Comparison of ENCODE assay signal across 33 cellular contexts in genomic region chr1:16198444-16199156, GRCh38. TPM values are rescaled to one million over a fixed set of nuclear protein-coding genes. Genes with fewer than 3 reads are reported as not detected.
DNase-seq lines count a peak whose midpoint lies in the region; ATAC-seq, FAIRE-seq and TF ChIP-seq lines count a peak whose summit lies in the region.
"Had no signal": no experiment of that assay in that cellular context is flagged by ENCODE, and none has a peak within 500 bp of the region (broad histone marks: within the 10 kb centered on the region; RNA-seq: fewer than 3 reads in every experiment).

No MANE protein-coding gene starts in this region.

- CTCF ChIA-PET in activated B cell treated with CpG ODN at 0.5 μM for 24 hours (lab: Charles Lee) = no interaction called here
- CTCF ChIA-PET in K562 (lab: Yijun Ruan, JAX; ENCODE audit: low intra/inter-chr PET ratio) = no interaction called here

- H3K9ac ChIP-seq in K562 (ENCODE audit: insufficient read depth in 1 of 2, low read depth in 2 of 2, low read length in 2 of 2) = peak overlapping the region in 1 of 2 experiments; percentile 18; a peak in 1 of 4 replicates

- H4K20me1 ChIP-seq in K562 (replicated peaks; ENCODE audit: control insufficient read depth, insufficient read depth, low read length) = no peaks in the 10 kb centered on the region

- H2AFZ ChIP-seq in K562 (ENCODE audit: low read depth, low read length) = no peak overlapping the region

- intact Hi-C loops in activated B cell treated with CpG ODN at 0.5 μM for 24 hours (cut with micrococcal nuclease) = no loop called here
- intact Hi-C loops in K562 (cut with micrococcal nuclease) = no loop called here

- H3K27ac Mint-ChIP-seq in T-helper 1 cell treated with Interleukin-12 subunit alpha and Interleukin-12 subunit beta and Interleukin-4 antibody, amounts not matched to agents 30 μg/mL and 1 μg/mL, for 36 hours = peak overlapping the region; percentile 43
- peak overlapping the region; percentile 3 for H3K27ac Mint-ChIP-seq in activated B cell treated with CpG ODN at 0.5 μM for 24 hours
- peak overlapping the region; percentile 91 for H3K27ac Mint-ChIP-seq in stimulated activated effector memory CD8-positive, alpha-beta T cell treated with anti-CD3 and anti-CD28 coated beads, Interleukin-12 subunit alpha, Interleukin-12 subunit beta, amount 100 ng/mL, for 72 hours
- H3K27ac Mint-ChIP-seq: stimulated activated naive B cell treated with anti-CD40 and anti-IgM and Interleukin-4, amounts not matched to agents 10 μg/mL and 1 μg/mL and 100 μg/mL, for 72 hours; T-helper 2 cell treated with Interferon-gamma antibody and Interleukin-4, amounts not matched to agents 5 μg/mL and 100 μg/mL, for 36 hours had no signal

- H3K27me3 Mint-ChIP-seq in T-helper 1 cell treated with Interleukin-12 subunit alpha and Interleukin-12 subunit beta and Interleukin-4 antibody, amounts not matched to agents 30 μg/mL and 1 μg/mL, for 36 hours (ENCODE audit: low read depth) = no peaks in the 10 kb centered on the region
- no peaks in the 10 kb centered on the region for H3K27me3 Mint-ChIP-seq in activated B cell treated with CpG ODN at 0.5 μM for 24 hours
- H3K27me3 Mint-ChIP-seq: stimulated activated naive B cell treated with anti-CD40 and anti-IgM and Interleukin-4, amounts not matched to agents 10 μg/mL and 1 μg/mL and 100 μg/mL, for 72 hours had no signal

- TF ChIP-seq EP300 in K562 (IDR thresholded peaks at IDR 0.05; ENCODE audit: low read length) = no peak

- peaks cover 16% of the 10 kb centered on the region for H3K4me1 Mint-ChIP-seq in T-helper 1 cell treated with Interleukin-12 subunit alpha and Interleukin-12 subunit beta and Interleukin-4 antibody, amounts not matched to agents 30 μg/mL and 1 μg/mL, for 36 hours (ENCODE audit: low read depth)
- no peaks in the 10 kb centered on the region for H3K4me1 Mint-ChIP-seq in activated B cell treated with CpG ODN at 0.5 μM for 24 hours
- peaks cover 9% of the 10 kb centered on the region for H3K4me1 Mint-ChIP-seq in stimulated activated effector memory CD8-positive, alpha-beta T cell treated with anti-CD3 and anti-CD28 coated beads, Interleukin-12 subunit alpha, Interleukin-12 subunit beta, amount 100 ng/mL, for 72 hours
- H3K4me1 Mint-ChIP-seq: brain had no signal

- no peak overlapping the region for H3K4me2 ChIP-seq in K562 (ENCODE audit: insufficient read depth, low read length)

- POLR2A ChIA-PET in activated B cell treated with CpG ODN at 0.5 μM for 24 hours (lab: Charles Lee) = no interaction called here
- POLR2A ChIA-PET in K562 (lab: Yijun Ruan, JAX) = interaction anchor here (0.6 to 1.9 kb wide), 3 partner anchors 44 to 120 kb away, joined by 4 to 8 read pairs (median 4); no protein-coding TSS in a partner anchor

- no peaks in the 10 kb centered on the region for H3K79me2 ChIP-seq in K562 (ENCODE audit: control insufficient read depth, insufficient read depth, low read length)

- H3K4me3 Mint-ChIP-seq in T-helper 1 cell treated with Interleukin-12 subunit alpha and Interleukin-12 subunit beta and Interleukin-4 antibody, amounts not matched to agents 30 μg/mL and 1 μg/mL, for 36 hours = no peak overlapping the region
- no peak overlapping the region for H3K4me3 Mint-ChIP-seq in activated B cell treated with CpG ODN at 0.5 μM for 24 hours
- no peak overlapping the region for H3K4me3 Mint-ChIP-seq in stimulated activated effector memory CD8-positive, alpha-beta T cell treated with anti-CD3 and anti-CD28 coated beads, Interleukin-12 subunit alpha, Interleukin-12 subunit beta, amount 100 ng/mL, for 72 hours
- H3K4me3 Mint-ChIP-seq: brain; nephron progenitor cell; stimulated activated naive B cell treated with anti-CD40 and anti-IgM and Interleukin-4, amounts not matched to agents 10 μg/mL and 1 μg/mL and 100 μg/mL, for 72 hours; T-helper 2 cell treated with Interferon-gamma antibody and Interleukin-4, amounts not matched to agents 5 μg/mL and 100 μg/mL, for 36 hours had no signal

- H3K4me1 ChIP-seq in K562 (replicated peaks in 1 of 2; ENCODE audit: control insufficient read depth in 2 of 2, insufficient read depth in 2 of 2, low read length in 2 of 2) = peaks cover 5 to 9% of the 10 kb centered on the region in 2 experiments
- H3K4me1 ChIP-seq: esophagus squamous epithelium, upper lobe of left lung had no signal

- BruUV-seq in K562 (replicated peaks; lab: Mats Ljungman, UMichigan) = no TSS peak

- H3K36me3 Mint-ChIP-seq in T-helper 1 cell treated with Interleukin-12 subunit alpha and Interleukin-12 subunit beta and Interleukin-4 antibody, amounts not matched to agents 30 μg/mL and 1 μg/mL, for 36 hours (ENCODE audit: low read depth) = peaks cover 7% of the 10 kb centered on the region
- peaks cover 30% of the 10 kb centered on the region for H3K36me3 Mint-ChIP-seq in activated B cell treated with CpG ODN at 0.5 μM for 24 hours (ENCODE audit: low read depth)
- peaks cover 10% of the 10 kb centered on the region for H3K36me3 Mint-ChIP-seq in stimulated activated effector memory CD8-positive, alpha-beta T cell treated with anti-CD3 and anti-CD28 coated beads, Interleukin-12 subunit alpha, Interleukin-12 subunit beta, amount 100 ng/mL, for 72 hours
- H3K36me3 Mint-ChIP-seq: brain had no signal

- DNase-seq in T-helper 1 cell (no peak), activated B cell treated with CpG ODN at 0.5 μM for 24 hours (no peak), K562 (ENCODE audit: extremely low read depth in 1 of 4, low spot score in 3 of 4) (no peak), left lobe of liver (ENCODE audit: low spot score) (no peak), SW480 (ENCODE audit: low spot score) (no peak)
- no peak for DNase-seq in stimulated activated effector memory CD8-positive, alpha-beta T cell treated with anti-CD3 and anti-CD28 coated beads, Interleukin-12 subunit alpha, Interleukin-12 subunit beta, amount 100 ng/mL, for 72 hours (ENCODE audit: low spot score in 2 of 2)
- DNase-seq: activated CD4-positive, alpha-beta T cell treated with anti-CD3 and anti-CD28 coated beads for 1 hour; activated gamma-delta T cell; amniotic stem cell; dermis blood vessel endothelial cell; esophagus squamous epithelium; MV-4-11; NCI-H1436; NCI-H2081 treated with DMSO at 0.1 percent for 48 hours; NCI-H2227 treated with DMSO at 0.1 percent for 48 hours; NCI-H69; nephron progenitor cell; ovary; PC-3; Right ventricle myocardium superior; stimulated activated naive B cell treated with anti-CD40 and anti-IgM and Interleukin-4, amounts not matched to agents 10 μg/mL and 1 μg/mL and 100 μg/mL, for 72 hours; upper lobe of left lung had no signal

- no peaks in the 10 kb centered on the region for H3K27me3 ChIP-seq in K562 (ENCODE audit: control insufficient read depth in 2 of 2, insufficient read depth in 2 of 2, low read length in 2 of 2)
- H3K27me3 ChIP-seq: esophagus squamous epithelium, ovary, suprapubic skin, upper lobe of left lung had no signal

- no peaks in the 10 kb centered on the region for H3K9me3 Mint-ChIP-seq in T-helper 1 cell treated with Interleukin-12 subunit alpha and Interleukin-12 subunit beta and Interleukin-4 antibody, amounts not matched to agents 30 μg/mL and 1 μg/mL, for 36 hours
- H3K9me3 Mint-ChIP-seq in activated B cell treated with CpG ODN at 0.5 μM for 24 hours = no peaks in the 10 kb centered on the region
- no peaks in the 10 kb centered on the region for H3K9me3 Mint-ChIP-seq in stimulated activated effector memory CD8-positive, alpha-beta T cell treated with anti-CD3 and anti-CD28 coated beads, Interleukin-12 subunit alpha, Interleukin-12 subunit beta, amount 100 ng/mL, for 72 hours
- H3K9me3 Mint-ChIP-seq: brain; nephron progenitor cell; T-helper 2 cell treated with Interferon-gamma antibody and Interleukin-4, amounts not matched to agents 5 μg/mL and 100 μg/mL, for 36 hours had no signal

- TF ChIP-seq RAD21 in K562 (CRISPR knock-in tag; conservative IDR thresholded peaks at IDR 0.05 in 1 of 2, IDR thresholded peaks at IDR 0.05 in 1 of 2) = no peak

- H3K9me3 ChIP-seq in K562 (replicated peaks; ENCODE audit: control insufficient read depth, insufficient read depth, low read depth, low read length) = no peaks in the 10 kb centered on the region
- H3K9me3 ChIP-seq: esophagus squamous epithelium, ovary, suprapubic skin, upper lobe of left lung had no signal

- in situ Hi-C loops in K562 (cut with MboI) = loop anchor here (5.0 kb wide), 1 partner anchor 164 kb away; no protein-coding TSS in a partner anchor

- H3K36me3 ChIP-seq in K562 (ENCODE audit: control insufficient read depth, insufficient read depth, low read length) = no peaks in the 10 kb centered on the region; the same call in 2 of the 3 replicates
- H3K36me3 ChIP-seq: ovary had no signal

- TF ChIP-seq CTCF in activated B cell treated with CpG ODN at 0.5 μM for 24 hours (IDR thresholded peaks at IDR 0.05) (no peak), K562 (IDR thresholded peaks at IDR 0.05 in 2 of 3, conservative IDR thresholded peaks at IDR 0.05 in 1 of 3; ENCODE audit: insufficient read depth in 2 of 3, low read depth in 1 of 3, low read length in 3 of 3) (no peak)

- no peak overlapping the region for H3K4me3 ChIP-seq in K562
- H3K4me3 ChIP-seq: esophagus squamous epithelium, ovary, suprapubic skin, upper lobe of left lung had no signal

- 86% methylated on average over 8 of the region's 8 CpGs for WGBS in K562 (ENCODE audit: insufficient coverage, low coverage, missing lambda C conversion rate)

- TF ChIP-seq POLR2A in K562 (conservative IDR thresholded peaks at IDR 0.05) = no peak

- no peak for FAIRE-seq in K562 (lab: Jason Lieb, UNC)
- FAIRE-seq: frontal cortex, GM18507, H54 had no signal

- no peaks in the 10 kb centered on the region for H3K9me1 ChIP-seq in K562 (ENCODE audit: control insufficient read depth, insufficient read depth, low read length)

- ATAC-seq in activated B cell treated with CpG ODN at 0.5 μM for 24 hours (ENCODE audit: low read depth) = no peak
- no peak for ATAC-seq in K562
- ATAC-seq in stimulated activated effector memory CD8-positive, alpha-beta T cell treated with anti-CD3 and anti-CD28 coated beads, Interleukin-12 subunit alpha, Interleukin-12 subunit beta, amount 100 ng/mL, for 72 hours = peak; percentile 25
- ATAC-seq in left lobe of liver = no peak
- ATAC-seq in HG02970 (IDR thresholded peaks at IDR 0.05; ENCODE audit: low FRiP score, unreplicated experiment) = no peak
- ATAC-seq: PC-3; SK-N-SH treated with all-trans-retinoic acid at 6 μM for 48 hours; stimulated activated naive B cell treated with anti-CD40 and anti-IgM and Interleukin-4, amounts not matched to agents 10 μg/mL and 1 μg/mL and 100 μg/mL, for 72 hours had no signal

- H3K27ac ChIP-seq in K562 (ENCODE audit: extremely low read depth, low read depth, low read length) = no peak overlapping the region
- H3K27ac ChIP-seq: 22Rv1, esophagus squamous epithelium, suprapubic skin, upper lobe of left lung had no signal

RNA-seq across cellular contexts. Expression of gene ARHGEF19, which starts 13.9 kb away (rescaled TPM):
- total RNA-seq in activated B cell treated with CpG ODN at 0.5 μM for 24 hours = 7.6 and 7.7 TPM in 2 replicates
- 15.4 and 51.0 TPM in 2 replicates for total RNA-seq in K562 (2011; cell fraction: chromatin; rRNA removed; ENCODE audit: low replicate concordance)
- total RNA-seq in K562 (2011; cell fraction: nucleolus; rRNA removed) = 25.4 and 38.4 TPM in 2 replicates
- 20.2 and 22.1 TPM in 2 replicates for total RNA-seq in K562 (2011; cell fraction: nucleoplasm; rRNA removed)
- 6.3 and 7.0 TPM in 2 replicates for total RNA-seq in K562 (2014; rRNA removed)
- 2.7 and 4.3 TPM in 2 replicates for total RNA-seq in K562 (2014; rRNA removed; fragmentation: Illumina TruSeq; extraction: Trizol)
- total RNA-seq in K562 (2015; rRNA removed; fragmentation: Illumina TruSeq; extraction: Trizol) = 5.2 and 6.0 TPM in 2 replicates
- 11.2 and 15.1 TPM in 2 replicates for total RNA-seq in K562 (2021)
- 21.0 and 33.1 TPM in 2 replicates for polyA plus RNA-seq in K562 (2011; rRNA removed)
- 31.5 and 39.3 TPM in 2 replicates for polyA plus RNA-seq in K562 (2011; cell fraction: cytosol; rRNA removed)
- polyA plus RNA-seq in K562 (2011; cell fraction: nucleus; rRNA removed) = 84.8 and 93.8 TPM in 2 replicates
- 14.3 and 15.2 TPM in 2 replicates for polyA plus RNA-seq in K562 (2012)
- 4.4 and 10.8 TPM in 2 replicates for polyA plus RNA-seq in K562 (2014; fragmentation: Illumina TruSeq; extraction: Trizol)
- 1 to 10 TPM in 1 of 2 experiments, under 1 TPM in 1; 0.73 to 1.1 TPM for polyA plus RNA-seq in K562 (2014; fragmentation: Nextera tagmentation; extraction: Ambion mirVana)
- 14.8 and 17.1 TPM in 2 replicates for polyA plus RNA-seq in K562 (2014; rRNA removed)
- polyA minus RNA-seq in K562 (2011; rRNA and poly(A)+ RNA removed) = 7.3 and 9.1 TPM in 2 replicates
- 9.3 and 17.2 TPM in 2 replicates for polyA minus RNA-seq in K562 (2011; cell fraction: cytosol; rRNA and poly(A)+ RNA removed)
- polyA minus RNA-seq in K562 (2011; cell fraction: nucleus; rRNA and poly(A)+ RNA removed) = 17.2 and 21.5 TPM in 2 replicates
- 1.9 TPM for total RNA-seq in left lobe of liver

RNA-seq across cellular contexts. Expression of gene CPLANE2, which starts 38.4 kb away (rescaled TPM):
- total RNA-seq in activated B cell treated with CpG ODN at 0.5 μM for 24 hours = 5.0 and 5.1 TPM in 2 replicates
- total RNA-seq in K562 (2011; cell fraction: chromatin; rRNA removed; ENCODE audit: low replicate concordance) = 6.0 and 32.3 TPM in 2 replicates
- 25.7 and 37.9 TPM in 2 replicates for total RNA-seq in K562 (2011; cell fraction: nucleolus; rRNA removed)
- total RNA-seq in K562 (2011; cell fraction: nucleoplasm; rRNA removed) = 15.3 and 20.1 TPM in 2 replicates
- 19.9 and 27.8 TPM in 2 replicates for total RNA-seq in K562 (2014; rRNA removed)
- total RNA-seq in K562 (2014; rRNA removed; fragmentation: Illumina TruSeq; extraction: Trizol) = 3.3 and 3.7 TPM in 2 replicates
- total RNA-seq in K562 (2015; rRNA removed; fragmentation: Illumina TruSeq; extraction: Trizol) = 8.0 and 8.3 TPM in 2 replicates
- 17.8 and 20.9 TPM in 2 replicates for total RNA-seq in K562 (2021)
- 10.9 and 15.9 TPM in 2 replicates for polyA plus RNA-seq in K562 (2011; rRNA removed)
- polyA plus RNA-seq in K562 (2011; cell fraction: cytosol; rRNA removed) = 14.2 and 28.7 TPM in 2 replicates
- 22.8 and 30.9 TPM in 2 replicates for polyA plus RNA-seq in K562 (2011; cell fraction: nucleus; rRNA removed)
- 16.0 and 21.8 TPM in 2 replicates for polyA plus RNA-seq in K562 (2012)
- polyA plus RNA-seq in K562 (2014; fragmentation: Illumina TruSeq; extraction: Trizol) = 8.1 and 13.6 TPM in 2 replicates
- polyA plus RNA-seq in K562 (2014; fragmentation: Nextera tagmentation; extraction: Ambion mirVana) = under 1 TPM; 0.17 to 0.32 TPM
- 10.3 and 15.5 TPM in 2 replicates for polyA plus RNA-seq in K562 (2014; rRNA removed)
- 11.8 and 19.8 TPM in 2 replicates for polyA minus RNA-seq in K562 (2011; rRNA and poly(A)+ RNA removed)
- polyA minus RNA-seq in K562 (2011; cell fraction: cytosol; rRNA and poly(A)+ RNA removed) = 18.6 and 24.7 TPM in 2 replicates
- 21.7 and 22.7 TPM in 2 replicates for polyA minus RNA-seq in K562 (2011; cell fraction: nucleus; rRNA and poly(A)+ RNA removed)
- 4.7 TPM for total RNA-seq in left lobe of liver

RNA-seq across cellular contexts. Expression of gene EPHA2, which starts 42.7 kb away (rescaled TPM):
- total RNA-seq in activated B cell treated with CpG ODN at 0.5 μM for 24 hours (not detected in 2 replicates), K562 (2014; rRNA removed) (not detected in 2 replicates), K562 (2014; rRNA removed; fragmentation: Illumina TruSeq; extraction: Trizol) (0.04 and 0.06 TPM in 2 replicates), K562 (2015; rRNA removed; fragmentation: Illumina TruSeq; extraction: Trizol) (not detected in 2 replicates), K562 (2021) (0.36 and 0.40 TPM in 2 replicates), left lobe of liver (6.5 TPM)
- 0.55 and 1.5 TPM in 2 replicates for total RNA-seq in K562 (2011; cell fraction: chromatin; rRNA removed; ENCODE audit: low replicate concordance)
- total RNA-seq in K562 (2011; cell fraction: nucleolus; rRNA removed) = 0.79 and 1.2 TPM in 2 replicates
- 0.15 and 0.23 TPM in 2 replicates for total RNA-seq in K562 (2011; cell fraction: nucleoplasm; rRNA removed)
- polyA plus RNA-seq in K562 (2011; rRNA removed) (0.16 and 0.17 TPM in 2 replicates), K562 (2014; fragmentation: Illumina TruSeq; extraction: Trizol) (0.07 and 0.12 TPM in 2 replicates), K562 (2014; fragmentation: Nextera tagmentation; extraction: Ambion mirVana) (not detected), K562 (2014; rRNA removed) (0.05 TPM in 2 replicates)
- polyA plus RNA-seq in K562 (2011; cell fraction: cytosol; rRNA removed) = 0.09 and 0.70 TPM in 2 replicates
- 0.24 and 0.92 TPM in 2 replicates for polyA plus RNA-seq in K562 (2011; cell fraction: nucleus; rRNA removed)
- 0.07 and 0.09 TPM in 2 replicates for polyA plus RNA-seq in K562 (2012)
- polyA minus RNA-seq in K562 (2011; rRNA and poly(A)+ RNA removed) = 0.15 and 0.28 TPM in 2 replicates
- 1.7 and 2.2 TPM in 2 replicates for polyA minus RNA-seq in K562 (2011; cell fraction: cytosol; rRNA and poly(A)+ RNA removed)
- polyA minus RNA-seq in K562 (2011; cell fraction: nucleus; rRNA and poly(A)+ RNA removed) = 0.33 and 0.81 TPM in 2 replicates
- total RNA-seq: activated CD8-positive, alpha-beta memory T cell treated with anti-CD3 and anti-CD28 coated beads for 36 hours had no signal

Comparison
In these comparisons a context has a peak if more than half of its experiments do, and no peak if none do; other contexts are left out.
1. H3K27ac Mint-ChIP-seq: peak in every context shown above with its lines; median percentile 91 in stimulated activated effector memory CD8-positive, alpha-beta T cell treated with anti-CD3 and anti-CD28 coated beads, Interleukin-12 subunit alpha, Interleukin-12 subunit beta, amount 100 ng/mL, for 72 hours; 43 in T-helper 1 cell treated with Interleukin-12 subunit alpha and Interleukin-12 subunit beta and Interleukin-4 antibody, amounts not matched to agents 30 μg/mL and 1 μg/mL, for 36 hours; 3 in activated B cell treated with CpG ODN at 0.5 μM for 24 hours.